Comparison of ENCODE assay signal across 8 cellular contexts in genomic region chr10:17737021-17737965, GRCh38. TPM values are rescaled to one million over a fixed set of nuclear protein-coding genes. Genes with fewer than 3 reads are reported as not detected.
DNase-seq lines count a peak whose midpoint lies in the region; ATAC-seq and TF ChIP-seq lines count a peak whose summit lies in the region.

No MANE protein-coding gene starts in this region.

- DNase-seq in NCI-H1436 (lab: John Stamatoyannopoulos, UW) (peak; percentile 9), NCI-H1436 treated with DMSO at 0.1 percent for 48 hours (lab: John Stamatoyannopoulos, UW) (no peak), astrocyte of the cerebellum (ENCODE audit: low read depth) (peak; percentile 34), inferior parietal cortex (ENCODE audit: extremely low spot score) (peak; percentile 73), upper lobe of left lung (peak in 1 of 2 donors; percentile 33), NCI-H2107 treated with DMSO at 0.1 percent for 48 hours (lab: John Stamatoyannopoulos, UW; ENCODE audit: unreplicated experiment) (no peak)

- in situ Hi-C loops in astrocyte of the cerebellum (cut with HindIII; ENCODE audit: low sequenced_read_pairs): loop anchor here (5.0 kb wide), 1 partner anchor 60 kb away; no protein-coding TSS in a partner anchor

- TF ChIP-seq CTCF in LNCAP (IDR thresholded peaks at IDR 0.05) (peak; percentile 77), astrocyte of the cerebellum (IDR thresholded peaks at IDR 0.05; ENCODE audit: low read depth, low read length, missing control alignments) (peak; percentile 47), upper lobe of left lung (IDR thresholded peaks at IDR 0.05) (peak; percentile 29 to 68 (median 52))

- no peaks in the 10 kb centered on the region for H3K36me3 ChIP-seq in upper lobe of left lung

- WGBS in upper lobe of left lung, 2 donors: 45% methylated on average over 12 of the region's 12 CpGs

- no peak for TF ChIP-seq POLR2A in upper lobe of left lung (IDR thresholded peaks at IDR 0.05)

- TF ChIP-seq EP300 in upper lobe of left lung (IDR thresholded peaks at IDR 0.05): no peak

- no peak overlapping the region for H3K27ac ChIP-seq in upper lobe of left lung

- H3K4me3 ChIP-seq in astrocyte of the cerebellum (ENCODE audit: low read depth, low read length): no peak overlapping the region
- no peak overlapping the region for H3K4me3 ChIP-seq in upper lobe of left lung

- H3K4me1 ChIP-seq in upper lobe of left lung: peaks cover 2 to 9% (median 4%) of the 10 kb centered on the region in 4 donors

- no peaks in the 10 kb centered on the region for H3K9me3 ChIP-seq in upper lobe of left lung

- no peaks in the 10 kb centered on the region for H3K27me3 ChIP-seq in upper lobe of left lung

- ATAC-seq in upper lobe of left lung (ENCODE audit: low FRiP score in 2 of 2) (peak in 1 of 2 donors; percentile 50), GM18868 (IDR thresholded peaks at IDR 0.05; ENCODE audit: unreplicated experiment) (no peak)

RNA-seq across cellular contexts. Expression of gene TMEM236, which starts 14.7 kb away (rescaled TPM):
- total RNA-seq in upper lobe of left lung: 1 to 10 TPM in 5 of 6 donors, under 1 TPM in 1; 0.55 to 4.6 (median 1.6) TPM

Comparison
In these comparisons a context has a peak if more than half of its experiments do, and no peak if none do; other contexts are left out.
1. DNase-seq: peak in NCI-H1436 (single experiment), astrocyte of the cerebellum (single experiment) and inferior parietal cortex (single experiment); none in NCI-H1436 treated with DMSO at 0.1 percent for 48 hours (single experiment) and NCI-H2107 treated with DMSO at 0.1 percent for 48 hours (single experiment).
2. Peak in every context shown above with its lines, with median percentiles within 50 percentile points of each other: CTCF ChIP-seq.